Comparison of ENCODE assay signal across 1 cellular context in the genomic region with DNA sequence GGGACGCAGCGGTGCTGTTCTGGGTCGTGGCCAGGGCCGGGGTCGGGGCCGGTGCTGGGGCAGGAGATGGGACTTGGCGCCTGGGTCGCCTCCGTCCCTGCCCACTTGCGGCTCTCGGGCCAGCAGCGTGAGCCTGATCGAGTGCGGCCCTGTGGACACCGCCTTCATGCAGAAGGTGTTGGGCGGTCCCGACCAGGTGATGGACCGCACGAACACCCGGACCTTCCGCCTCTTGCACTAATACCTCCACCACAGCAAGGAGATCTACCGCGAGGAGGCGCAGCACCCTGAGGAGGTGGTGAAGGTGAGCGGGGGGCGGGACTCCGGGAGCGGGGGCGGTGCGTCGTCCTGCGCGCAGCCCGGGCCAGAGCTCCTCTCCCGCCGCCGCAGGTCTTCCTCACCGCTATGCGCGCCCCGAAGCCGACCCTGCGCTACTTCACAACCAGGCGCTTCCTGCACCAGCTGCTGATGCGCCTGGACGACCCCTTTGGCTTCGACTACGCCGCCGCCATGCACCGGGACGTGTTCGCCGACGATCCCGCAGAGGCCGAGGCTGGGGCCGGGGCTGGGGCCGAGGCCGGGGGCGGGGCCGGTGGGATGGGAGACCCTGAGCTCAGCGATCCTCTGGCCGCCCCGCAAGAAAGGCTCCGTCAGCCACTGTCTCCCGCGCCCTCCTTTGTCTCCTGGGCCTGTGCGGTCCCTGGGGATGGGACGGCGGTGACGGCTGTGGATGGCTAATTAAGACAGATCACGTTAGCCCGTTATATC.
TF ChIP-seq lines count a peak whose summit lies in the region.

No MANE protein-coding gene starts in this region.

TF ChIP-seq in HepG2, 621 proteins besides CTCF, POLR2A, EP300 and RAD21:
- TF ChIP-seq ZNF747 (CRISPR knock-in tag; IDR thresholded peaks at IDR 0.05; ENCODE audit: borderline replicate concordance) (no peak), DR1 (CRISPR knock-in tag; IDR thresholded peaks at IDR 0.05) (no peak), RBFOX2 (IDR thresholded peaks at IDR 0.05; ENCODE audit: low read depth, low read length) (peak; percentile 77), ESRRA (CRISPR knock-in tag; IDR thresholded peaks at IDR 0.05; ENCODE audit: low read depth) (no peak), HOXA3 (CRISPR knock-in tag; IDR thresholded peaks at IDR 0.05) (peak; percentile 45; the same call in 1 of the 2 replicates), HNRNPK (IDR thresholded peaks at IDR 0.05; ENCODE audit: low read depth, low read length, poor library complexity, severe bottlenecking) (peak; percentile 10), SAP130 (CRISPR knock-in tag; IDR thresholded peaks at IDR 0.05; ENCODE audit: low read depth) (0 out of 2 replicates have a peak, but pooled peaks have one; percentile 17), KDM5B (CRISPR knock-in tag; IDR thresholded peaks at IDR 0.05; ENCODE audit: borderline replicate concordance) (peak; percentile 35; the same call in 1 of the 2 replicates), ZNF282 (IDR thresholded peaks at IDR 0.05; ENCODE audit: partially characterized antibody) (no peak), ZNF772 (CRISPR knock-in tag; IDR thresholded peaks at IDR 0.05) (0 out of 2 replicates have a peak, but pooled peaks have one; percentile 33), HNRNPLL (IDR thresholded peaks at IDR 0.05; ENCODE audit: low read depth, low read length, poor library complexity, severe bottlenecking) (peak; percentile 63), CBFB (CRISPR knock-in tag; IDR thresholded peaks at IDR 0.05) (0 out of 2 replicates have a peak, but pooled peaks have one; percentile 17), AGO2 (optimal IDR thresholded peaks at IDR 0.05; ENCODE audit: low read depth, low read length) (peak; percentile 87), AGO1 (IDR thresholded peaks at IDR 0.05; ENCODE audit: low read depth, low read length, poor library complexity, severe bottlenecking) (peak; percentile 88), KDM3A (CRISPR knock-in tag; IDR thresholded peaks at IDR 0.05; ENCODE audit: low read depth) (no peak), NR0B2 (CRISPR knock-in tag; IDR thresholded peaks at IDR 0.05) (peak; percentile 40; the same call in 1 of the 2 replicates), ZNF354B (CRISPR knock-in tag; IDR thresholded peaks at IDR 0.05) (no peak), ZC3H13 (CRISPR knock-in tag; IDR thresholded peaks at IDR 0.05) (peak; percentile 80), ZSCAN9 (CRISPR knock-in tag; IDR thresholded peaks at IDR 0.05; ENCODE audit: borderline replicate concordance) (no peak), ZNF776 (CRISPR knock-in tag; IDR thresholded peaks at IDR 0.05) (peak; percentile 61; the same call in 1 of the 2 replicates)
- TF ChIP-seq, protein P1, sequence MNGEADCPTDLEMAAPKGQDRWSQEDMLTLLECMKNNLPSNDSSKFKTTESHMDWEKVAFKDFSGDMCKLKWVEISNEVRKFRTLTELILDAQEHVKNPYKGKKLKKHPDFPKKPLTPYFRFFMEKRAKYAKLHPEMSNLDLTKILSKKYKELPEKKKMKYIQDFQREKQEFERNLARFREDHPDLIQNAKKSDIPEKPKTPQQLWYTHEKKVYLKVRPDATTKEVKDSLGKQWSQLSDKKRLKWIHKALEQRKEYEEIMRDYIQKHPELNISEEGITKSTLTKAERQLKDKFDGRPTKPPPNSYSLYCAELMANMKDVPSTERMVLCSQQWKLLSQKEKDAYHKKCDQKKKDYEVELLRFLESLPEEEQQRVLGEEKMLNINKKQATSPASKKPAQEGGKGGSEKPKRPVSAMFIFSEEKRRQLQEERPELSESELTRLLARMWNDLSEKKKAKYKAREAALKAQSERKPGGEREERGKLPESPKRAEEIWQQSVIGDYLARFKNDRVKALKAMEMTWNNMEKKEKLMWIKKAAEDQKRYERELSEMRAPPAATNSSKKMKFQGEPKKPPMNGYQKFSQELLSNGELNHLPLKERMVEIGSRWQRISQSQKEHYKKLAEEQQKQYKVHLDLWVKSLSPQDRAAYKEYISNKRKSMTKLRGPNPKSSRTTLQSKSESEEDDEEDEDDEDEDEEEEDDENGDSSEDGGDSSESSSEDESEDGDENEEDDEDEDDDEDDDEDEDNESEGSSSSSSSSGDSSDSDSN (CRISPR knock-in tag; IDR thresholded peaks at IDR 0.05) = no peak
- TF ChIP-seq, protein P2, sequence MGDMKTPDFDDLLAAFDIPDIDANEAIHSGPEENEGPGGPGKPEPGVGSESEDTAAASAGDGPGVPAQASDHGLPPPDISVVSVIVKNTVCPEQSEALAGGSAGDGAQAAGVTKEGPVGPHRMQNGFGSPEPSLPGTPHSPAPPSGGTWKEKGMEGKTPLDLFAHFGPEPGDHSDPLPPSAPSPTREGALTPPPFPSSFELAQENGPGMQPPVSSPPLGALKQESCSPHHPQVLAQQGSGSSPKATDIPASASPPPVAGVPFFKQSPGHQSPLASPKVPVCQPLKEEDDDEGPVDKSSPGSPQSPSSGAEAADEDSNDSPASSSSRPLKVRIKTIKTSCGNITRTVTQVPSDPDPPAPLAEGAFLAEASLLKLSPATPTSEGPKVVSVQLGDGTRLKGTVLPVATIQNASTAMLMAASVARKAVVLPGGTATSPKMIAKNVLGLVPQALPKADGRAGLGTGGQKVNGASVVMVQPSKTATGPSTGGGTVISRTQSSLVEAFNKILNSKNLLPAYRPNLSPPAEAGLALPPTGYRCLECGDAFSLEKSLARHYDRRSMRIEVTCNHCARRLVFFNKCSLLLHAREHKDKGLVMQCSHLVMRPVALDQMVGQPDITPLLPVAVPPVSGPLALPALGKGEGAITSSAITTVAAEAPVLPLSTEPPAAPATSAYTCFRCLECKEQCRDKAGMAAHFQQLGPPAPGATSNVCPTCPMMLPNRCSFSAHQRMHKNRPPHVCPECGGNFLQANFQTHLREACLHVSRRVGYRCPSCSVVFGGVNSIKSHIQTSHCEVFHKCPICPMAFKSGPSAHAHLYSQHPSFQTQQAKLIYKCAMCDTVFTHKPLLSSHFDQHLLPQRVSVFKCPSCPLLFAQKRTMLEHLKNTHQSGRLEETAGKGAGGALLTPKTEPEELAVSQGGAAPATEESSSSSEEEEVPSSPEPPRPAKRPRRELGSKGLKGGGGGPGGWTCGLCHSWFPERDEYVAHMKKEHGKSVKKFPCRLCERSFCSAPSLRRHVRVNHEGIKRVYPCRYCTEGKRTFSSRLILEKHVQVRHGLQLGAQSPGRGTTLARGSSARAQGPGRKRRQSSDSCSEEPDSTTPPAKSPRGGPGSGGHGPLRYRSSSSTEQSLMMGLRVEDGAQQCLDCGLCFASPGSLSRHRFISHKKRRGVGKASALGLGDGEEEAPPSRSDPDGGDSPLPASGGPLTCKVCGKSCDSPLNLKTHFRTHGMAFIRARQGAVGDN (CRISPR knock-in tag; IDR thresholded peaks at IDR 0.05) = peak; percentile 43
